1 cellular context compared by ENCODE assay signal in genomic region chr6:170524188-170524535, GRCh38.
TF ChIP-seq lines count a peak whose summit lies in the region.

No MANE protein-coding gene starts in this region.

TF ChIP-seq in K562, 482 proteins besides CTCF, POLR2A, EP300 and RAD21:
- no peak for TF ChIP-seq ZNF324 (CRISPR knock-in tag; IDR thresholded peaks at IDR 0.05)
- no peak for TF ChIP-seq E2F3 (CRISPR knock-in tag; IDR thresholded peaks at IDR 0.05)
- TF ChIP-seq HNRNPUL1 (IDR thresholded peaks at IDR 0.05; ENCODE audit: low read length), result no peak
- 0 out of 2 replicates have a peak, but pooled peaks have one; percentile 30 for TF ChIP-seq MEF2A (IDR thresholded peaks at IDR 0.05; ENCODE audit: control insufficient read depth, low read depth, low read length)
- TF ChIP-seq SREBF2 (CRISPR knock-in tag; IDR thresholded peaks at IDR 0.05), result no peak
- TF ChIP-seq POLR2B (IDR thresholded peaks at IDR 0.05; ENCODE audit: low read depth, partially characterized antibody), result no peak
- TF ChIP-seq ID3 (CRISPR knock-in tag; IDR thresholded peaks at IDR 0.05), result no peak
- TF ChIP-seq ID3 (tag; IDR thresholded peaks at IDR 0.05), result no peak
TF ChIP-seq in K562: peak in this region for 1.
